ENCODE assay signal across 13 cellular contexts in the genomic region with DNA sequence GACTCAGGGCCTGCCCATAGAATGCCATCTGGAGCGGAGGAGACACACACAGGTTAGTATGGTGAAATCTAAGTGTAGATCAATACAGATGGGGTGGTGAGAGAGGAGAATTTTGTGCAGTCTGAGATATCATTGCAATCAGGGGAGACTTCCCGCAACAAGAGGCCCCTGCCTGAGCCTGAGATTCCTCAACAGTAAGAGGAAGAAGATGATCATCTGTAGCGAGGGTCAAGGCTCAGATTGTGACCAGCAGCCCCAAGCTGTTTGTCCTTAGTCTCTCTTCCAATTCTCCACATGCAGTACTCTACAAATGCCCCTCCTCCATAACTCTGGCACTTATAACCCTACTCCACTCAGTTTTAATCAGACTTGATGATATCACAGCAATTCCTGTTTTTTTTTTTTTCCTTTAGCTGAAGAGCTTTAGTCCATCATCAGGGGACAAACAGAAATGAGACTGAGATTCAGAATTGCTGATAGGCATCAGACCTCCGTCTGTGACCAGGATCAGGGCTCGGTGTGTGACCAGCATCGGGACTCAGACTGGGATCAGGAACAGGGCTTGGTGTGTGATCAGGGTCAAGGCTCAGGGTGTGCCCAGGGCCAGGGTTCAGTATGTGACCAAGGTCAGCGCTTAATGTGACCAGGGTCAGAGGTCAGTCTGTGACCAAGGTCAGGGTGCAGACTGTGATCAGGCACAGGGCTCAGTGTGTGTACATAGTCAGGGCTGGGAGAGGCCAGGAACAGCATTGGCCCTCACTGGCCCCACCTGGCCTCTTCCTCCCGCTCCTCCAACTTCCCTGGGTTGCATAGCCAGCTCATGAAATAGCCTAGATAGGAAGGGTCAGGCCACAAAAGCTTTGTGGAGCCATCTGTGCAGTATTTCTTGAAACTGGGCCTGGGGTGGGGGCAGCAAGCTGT. TPM values are rescaled to one million over a fixed set of nuclear protein-coding genes. Genes with fewer than 3 reads are reported as not detected.
DNase-seq lines count a peak whose midpoint lies in the region; ATAC-seq and TF ChIP-seq lines count a peak whose summit lies in the region.
"Had no signal": no experiment of that assay in that cellular context is flagged by ENCODE, and none has a peak within 500 bp of the region (broad histone marks: within the 10 kb centered on the region; RNA-seq: fewer than 3 reads in every experiment).

No MANE protein-coding gene starts in this region.

- H3K27ac ChIP-seq in coronary artery (peak overlapping the region; percentile 90 to 94), mesodermal cell (ENCODE audit: low read depth, low read length, severe bottlenecking) (peak overlapping the region; percentile 85)

- peaks cover 19% of the 10 kb centered on the region for H3K4me1 Mint-ChIP-seq in activated T-cell treated with anti-CD3 and anti-CD28 coated beads, Interleukin-2, amount 50 U/mL, for 24 hours (ENCODE audit: low read depth)
- H3K4me1 Mint-ChIP-seq in activated T-cell treated with anti-CD3 and anti-CD28 coated beads, Interleukin-2, amount 50 U/mL, for 72 hours (ENCODE audit: low read depth): peaks cover 11% of the 10 kb centered on the region
- peaks cover 22% of the 10 kb centered on the region for H3K4me1 Mint-ChIP-seq in MCF 10A (ENCODE audit: insufficient read depth, unreplicated experiment)

- peaks cover 72% of the 10 kb centered on the region for H3K4me1 ChIP-seq in mesodermal cell (ENCODE audit: control insufficient read depth, insufficient read depth, low read length, poor library complexity, severe bottlenecking)

- H3K4me3 ChIP-seq in coronary artery (peak overlapping the region; percentile 31), mesodermal cell (ENCODE audit: extremely low read depth, insufficient read depth, low read length, poor library complexity, severe bottlenecking) (no peak overlapping the region)

- H3K4me3 Mint-ChIP-seq in activated T-cell treated with anti-CD3 and anti-CD28 coated beads, Interleukin-2, amount 50 U/mL, for 24 hours: no peak overlapping the region
- H3K4me3 Mint-ChIP-seq in activated T-cell treated with anti-CD3 and anti-CD28 coated beads, Interleukin-2, amount 50 U/mL, for 72 hours: no peak overlapping the region
- no peak overlapping the region for H3K4me3 Mint-ChIP-seq in MCF 10A (ENCODE audit: unreplicated experiment)
- H3K4me3 Mint-ChIP-seq: memory B cell had no signal

- no peaks in the 10 kb centered on the region for H3K9me3 ChIP-seq in mesodermal cell (ENCODE audit: control insufficient read depth, low read length)

- ATAC-seq in activated T-cell treated with anti-CD3 and anti-CD28 coated beads, Interleukin-2, amount 50 U/mL, for 72 hours (replicated peaks in 1 of 2): no peak
- ATAC-seq: Panc1 had no signal

- no peaks in the 10 kb centered on the region for H3K9me3 Mint-ChIP-seq in activated T-cell treated with anti-CD3 and anti-CD28 coated beads, Interleukin-2, amount 50 U/mL, for 24 hours
- no peaks in the 10 kb centered on the region for H3K9me3 Mint-ChIP-seq in activated T-cell treated with anti-CD3 and anti-CD28 coated beads, Interleukin-2, amount 50 U/mL, for 72 hours
- no peaks in the 10 kb centered on the region for H3K9me3 Mint-ChIP-seq in MCF 10A (ENCODE audit: unreplicated experiment)
- H3K9me3 Mint-ChIP-seq: memory B cell had no signal

- TF ChIP-seq CTCF in coronary artery (IDR thresholded peaks at IDR 0.05) (no peak), MCF 10A (IDR thresholded peaks at IDR 0.05; ENCODE audit: unreplicated experiment) (no peak)

- DNase-seq in activated T-cell treated with anti-CD3 and anti-CD28 coated beads, Interleukin-2, amount 50 U/mL, for 24 hours: no peak
- no peak for DNase-seq in activated T-cell treated with anti-CD3 and anti-CD28 coated beads, Interleukin-2, amount 50 U/mL, for 72 hours
- peak; percentile 71 for DNase-seq in coronary artery (ENCODE audit: low spot score)
- no peak for DNase-seq in NCI-H146 (lab: John Stamatoyannopoulos, UW)
- DNase-seq in DMS 273 (lab: John Stamatoyannopoulos, UW; ENCODE audit: unreplicated experiment): no peak
- DNase-seq in MCF 10A (ENCODE audit: unreplicated experiment): no peak
- no peak for DNase-seq in T-helper 9 cell
- DNase-seq: activated CD8-positive, alpha-beta memory T cell treated with anti-CD3 and anti-CD28 coated beads, Interleukin-2, amount 50 U/mL, for 48 hours; amygdala; DND-41 had no signal

- WGBS in mesodermal cell (ENCODE audit: insufficient coverage in 2 of 2), 2 experiments: 90 to 94% methylated on average over 6 to 8 of the region's 8 CpGs

- POLR2A ChIA-PET in MCF 10A (lab: Yijun Ruan, JAX): interaction anchor here (0.6 kb wide), 1 partner anchor 12 kb away, joined by 3 read pairs; no protein-coding TSS in a partner anchor

- no peaks in the 10 kb centered on the region for H3K27me3 Mint-ChIP-seq in activated T-cell treated with anti-CD3 and anti-CD28 coated beads, Interleukin-2, amount 50 U/mL, for 24 hours
- H3K27me3 Mint-ChIP-seq in activated T-cell treated with anti-CD3 and anti-CD28 coated beads, Interleukin-2, amount 50 U/mL, for 72 hours (ENCODE audit: low read depth): no peaks in the 10 kb centered on the region
- no peaks in the 10 kb centered on the region for H3K27me3 Mint-ChIP-seq in MCF 10A (ENCODE audit: insufficient read depth, unreplicated experiment)

- H3K36me3 Mint-ChIP-seq in activated T-cell treated with anti-CD3 and anti-CD28 coated beads, Interleukin-2, amount 50 U/mL, for 24 hours (ENCODE audit: low read depth): no peaks in the 10 kb centered on the region
- H3K36me3 Mint-ChIP-seq in activated T-cell treated with anti-CD3 and anti-CD28 coated beads, Interleukin-2, amount 50 U/mL, for 72 hours (ENCODE audit: insufficient read depth in 2 of 2): no peaks in the 10 kb centered on the region
- H3K36me3 Mint-ChIP-seq in MCF 10A (ENCODE audit: insufficient read depth, unreplicated experiment): no peaks in the 10 kb centered on the region
- H3K36me3 Mint-ChIP-seq: memory B cell had no signal

- H3K36me3 ChIP-seq in mesodermal cell (ENCODE audit: control insufficient read depth, insufficient read depth, low read length): peaks cover 20% of the 10 kb centered on the region

- intact Hi-C loops in MCF 10A (cut with micrococcal nuclease): no loop called here

- CTCF ChIA-PET in MCF 10A (lab: Yijun Ruan, JAX): interaction anchor here (0.6 to 0.7 kb wide), 2 partner anchors 38 to 381 kb away, joined by 4 to 5 read pairs; no protein-coding TSS in a partner anchor

- peak overlapping the region; percentile 28 for H3K27ac Mint-ChIP-seq in activated T-cell treated with anti-CD3 and anti-CD28 coated beads, Interleukin-2, amount 50 U/mL, for 24 hours
- no peak overlapping the region for H3K27ac Mint-ChIP-seq in activated T-cell treated with anti-CD3 and anti-CD28 coated beads, Interleukin-2, amount 50 U/mL, for 72 hours
- H3K27ac Mint-ChIP-seq in MCF 10A (ENCODE audit: low read depth, unreplicated experiment): no peak overlapping the region
- H3K27ac Mint-ChIP-seq: memory B cell had no signal

- BruUV-seq in MCF 10A (replicated peaks; lab: Mats Ljungman, UMichigan): no TSS peak

RNA-seq across cellular contexts. Expression of gene LOXL1, which starts 14.1 kb away (rescaled TPM):
- 1 to 10 TPM; 1.9 to 2.5 TPM for total RNA-seq in activated T-cell treated with anti-CD3 and anti-CD28 coated beads, Interleukin-2, amount 50 U/mL, for 72 hours
- polyA plus RNA-seq in mesodermal cell (2013, experiment 1 of 2): 126 TPM
- 114 TPM for polyA plus RNA-seq in mesodermal cell (2013, experiment 2 of 2)
- total RNA-seq in MCF 10A (2022): 4.7 and 4.9 TPM in 2 replicates

RNA-seq across cellular contexts. Expression of gene STOML1, which starts 51.8 kb away (rescaled TPM):
- total RNA-seq in activated T-cell treated with anti-CD3 and anti-CD28 coated beads, Interleukin-2, amount 50 U/mL, for 72 hours: 10 to 100 TPM in 1 of 2 donors, 1 to 10 TPM in 1; 7.2 to 15.1 TPM
- 6.7 TPM for polyA plus RNA-seq in mesodermal cell (2013, experiment 1 of 2)
- 7.2 TPM for polyA plus RNA-seq in mesodermal cell (2013, experiment 2 of 2)
- total RNA-seq in MCF 10A (2022): 12.0 and 17.6 TPM in 2 replicates

RNA-seq across cellular contexts. Expression of gene PML, which starts 54.2 kb away (rescaled TPM):
- total RNA-seq in activated T-cell treated with anti-CD3 and anti-CD28 coated beads, Interleukin-2, amount 50 U/mL, for 72 hours: 10 to 100 TPM; 70.9 to 71.6 TPM
- polyA plus RNA-seq in mesodermal cell (2013, experiment 1 of 2): 35.5 TPM
- polyA plus RNA-seq in mesodermal cell (2013, experiment 2 of 2): 28.0 TPM
- 33.4 and 33.9 TPM in 2 replicates for total RNA-seq in MCF 10A (2022)
